Comparison of ENCODE assay signal across 25 cellular contexts in genomic region chr9:129601082-129601674, GRCh38. TPM values are rescaled to one million over a fixed set of nuclear protein-coding genes. Genes with fewer than 3 reads are reported as not detected.
"Had no signal": no experiment of that assay in that cellular context is flagged by ENCODE, and none has a peak within 500 bp of the region (broad histone marks: within the 10 kb centered on the region; RNA-seq: fewer than 3 reads in every experiment).

No MANE protein-coding gene starts in this region.

- H3K36me3 ChIP-seq: colonic mucosa, stomach, upper lobe of left lung had no signal

- H3K27ac ChIP-seq: body of pancreas, colonic mucosa, foreskin keratinocyte, psoas muscle, stomach, upper lobe of left lung had no signal

- H3K4me3 ChIP-seq: body of pancreas, colonic mucosa, lung, psoas muscle, stomach, upper lobe of left lung had no signal

- FAIRE-seq: small intestine had no signal

- ATAC-seq: activated CD4-positive, CD25-positive, alpha-beta regulatory T cell treated with anti-CD3 and anti-CD28 coated beads, Interleukin-2, amount 50 U/mL, for 24 hours; body of pancreas; foreskin keratinocyte; left lobe of liver; psoas muscle had no signal

- H3K9ac ChIP-seq: SK-N-SH had no signal

- H3K27me3 Mint-ChIP-seq: activated naive CD8-positive, alpha-beta T cell treated with anti-CD3 and anti-CD28 coated beads, Interleukin-2, amount 10 ng/mL, durations not matched to agents 7 days and 5 days had no signal

- H3K27me3 ChIP-seq: body of pancreas, colonic mucosa, foreskin keratinocyte, upper lobe of left lung had no signal

- H3K9me3 Mint-ChIP-seq: activated naive CD8-positive, alpha-beta T cell treated with anti-CD3 and anti-CD28 coated beads, Interleukin-2, amount 10 ng/mL, durations not matched to agents 7 days and 5 days; T-helper 2 cell treated with Interferon-gamma antibody and Interleukin-4, amounts not matched to agents 5 μg/mL and 100 μg/mL, for 36 hours had no signal

- DNase-seq: activated naive CD8-positive, alpha-beta T cell treated with anti-CD3 and anti-CD28 coated beads, Interleukin-2, amount 10 ng/mL, durations not matched to agents 7 days and 5 days; activated T-cell treated with anti-CD3 and anti-CD28 coated beads for 4 hours; amygdala; body of pancreas; central memory CD4-positive, alpha-beta T cell; colonic mucosa; foreskin keratinocyte; glutamatergic neuron; hippocampal formation; islet precursor cell; psoas muscle; SK-N-SH; small intestine; stimulated activated CD4-positive, alpha-beta T cell treated with anti-CD3 and anti-CD28 coated beads, Interleukin-15, amount 100 ng/mL, for 24 hours; stimulated activated CD4-positive, alpha-beta T cell treated with anti-CD3 and anti-CD28 coated beads, Interleukin-4, amount 100 ng/mL, for 1 hour; stomach; upper lobe of left lung had no signal

- H3K4me3 Mint-ChIP-seq: activated naive CD8-positive, alpha-beta T cell treated with anti-CD3 and anti-CD28 coated beads, Interleukin-2, amount 10 ng/mL, durations not matched to agents 7 days and 5 days; T-helper 2 cell treated with Interferon-gamma antibody and Interleukin-4, amounts not matched to agents 5 μg/mL and 100 μg/mL, for 36 hours had no signal

- H3K4me2 ChIP-seq: SK-N-SH had no signal

- H3K9me3 ChIP-seq: body of pancreas, colonic mucosa, psoas muscle, SK-N-SH, stomach, upper lobe of left lung had no signal

- H3K27ac Mint-ChIP-seq: activated naive CD8-positive, alpha-beta T cell treated with anti-CD3 and anti-CD28 coated beads, Interleukin-2, amount 10 ng/mL, durations not matched to agents 7 days and 5 days; T-helper 2 cell treated with Interferon-gamma antibody and Interleukin-4, amounts not matched to agents 5 μg/mL and 100 μg/mL, for 36 hours had no signal

RNA-seq across cellular contexts. Expression of gene C9orf50, which starts 19.7 kb away (rescaled TPM):
- total RNA-seq: activated naive CD8-positive, alpha-beta T cell treated with anti-CD3 and anti-CD28 coated beads, Interleukin-2, amount 10 ng/mL, durations not matched to agents 7 days and 5 days; body of pancreas; colonic mucosa; foreskin keratinocyte; left lobe of liver; myocyte; osteocyte; psoas muscle; stomach; temporal lobe; upper lobe of left lung had no signal
- polyA plus RNA-seq: foreskin keratinocyte, lung, neural cell, psoas muscle had no signal
